In genomic region chr16:85878407-85878806, GRCh38 we compare ENCODE assay signal across 28 cellular contexts.
"Had no signal": no experiment of that assay in that cellular context is flagged by ENCODE, and none has a peak within 500 bp of the region (broad histone marks: within the 10 kb centered on the region; RNA-seq: fewer than 3 reads in every experiment).

No MANE protein-coding gene starts in this region.

- H3K4me2 ChIP-seq: neural progenitor cell, smooth muscle cell had no signal

- H3K4me3 Mint-ChIP-seq: natural killer cell; nephron; neural progenitor cell; stimulated activated effector memory CD8-positive, alpha-beta T cell treated with anti-CD3 and anti-CD28 coated beads, Interleukin-12 subunit alpha, Interleukin-12 subunit beta, amount 100 ng/mL, for 72 hours; stimulated activated naive B cell treated with anti-CD40 and anti-IgM and Interleukin-4, amounts not matched to agents 10 μg/mL and 1 μg/mL and 100 μg/mL, for 72 hours; stimulated activated naive CD8-positive, alpha-beta T cell treated with anti-CD3 and anti-CD28 coated beads, Interleukin-15, Interleukin-2, amounts not matched to agents 100 ng/mL and 50 ng/mL, for 24 hours had no signal

- H2AFZ ChIP-seq: neural progenitor cell, parathyroid adenoma had no signal

- H3K9me3 Mint-ChIP-seq: natural killer cell; stimulated activated effector memory CD8-positive, alpha-beta T cell treated with anti-CD3 and anti-CD28 coated beads, Interleukin-12 subunit alpha, Interleukin-12 subunit beta, amount 100 ng/mL, for 72 hours; stimulated activated naive CD8-positive, alpha-beta T cell treated with anti-CD3 and anti-CD28 coated beads, Interleukin-15, Interleukin-2, amounts not matched to agents 100 ng/mL and 50 ng/mL, for 24 hours had no signal

- H3K4me1 ChIP-seq: neural progenitor cell, parathyroid adenoma, psoas muscle, stomach, thyroid gland, tibial nerve, upper lobe of left lung, vagina had no signal

- H3K79me2 ChIP-seq: parathyroid adenoma had no signal

- H3K27ac ChIP-seq: neural progenitor cell, ovary, parathyroid adenoma, psoas muscle, skin epidermis, spleen, stomach, thoracic aorta, thyroid gland, tibial nerve, upper lobe of left lung, vagina had no signal

- H3K36me3 Mint-ChIP-seq: natural killer cell; neural progenitor cell; stimulated activated effector memory CD8-positive, alpha-beta T cell treated with anti-CD3 and anti-CD28 coated beads, Interleukin-12 subunit alpha, Interleukin-12 subunit beta, amount 100 ng/mL, for 72 hours had no signal

- H3K4me1 Mint-ChIP-seq: nephron, neural progenitor cell had no signal

- H3K9ac ChIP-seq: neural progenitor cell, parathyroid adenoma had no signal

- H3K36me3 ChIP-seq: neural progenitor cell, ovary, spleen, stomach, thoracic aorta, thyroid gland, tibial nerve, upper lobe of left lung, vagina had no signal

- DNase-seq: natural killer cell; occipital lobe; ovary; posterior cingulate gyrus; psoas muscle; right cardiac atrium; spleen; stimulated activated CD4-positive, alpha-beta T cell treated with anti-CD3 and anti-CD28 coated beads, Interleukin-12 subunit alpha, Interleukin-12 subunit beta, amount 100 ng/mL, for 4 hours; stimulated activated CD4-positive, alpha-beta T cell treated with anti-CD3 and anti-CD28 coated beads, Interleukin-1b, Interleukin-23, amount 100 ng/mL, for 48 hours; stimulated activated CD4-positive, alpha-beta T cell treated with anti-CD3 and anti-CD28 coated beads, Interleukin-4, amount 100 ng/mL, for 1 hour; stimulated activated CD4-positive, alpha-beta T cell treated with anti-CD3 and anti-CD28 coated beads, Interleukin-4, amount 100 ng/mL, for 4 hours; stimulated activated naive B cell treated with anti-CD40 and anti-IgM and Interleukin-4, amounts not matched to agents 10 μg/mL and 1 μg/mL and 100 μg/mL, for 72 hours; stimulated activated naive CD4-positive, alpha-beta T cell treated with Interleukin-2 at 50 U/mL for 16 hours; stomach; upper lobe of left lung had no signal

- H3K27me3 ChIP-seq: ovary, spleen, thyroid gland, tibial nerve, upper lobe of left lung, vagina had no signal

- H3K27me3 Mint-ChIP-seq: stimulated activated naive B cell treated with anti-CD40 and anti-IgM and Interleukin-4, amounts not matched to agents 10 μg/mL and 1 μg/mL and 100 μg/mL, for 72 hours had no signal

- H3K27ac Mint-ChIP-seq: natural killer cell; nephron; progenitor cell of endocrine pancreas; stimulated activated effector memory CD8-positive, alpha-beta T cell treated with anti-CD3 and anti-CD28 coated beads, Interleukin-12 subunit alpha, Interleukin-12 subunit beta, amount 100 ng/mL, for 72 hours; stimulated activated naive CD8-positive, alpha-beta T cell treated with anti-CD3 and anti-CD28 coated beads, Interleukin-15, Interleukin-2, amounts not matched to agents 100 ng/mL and 50 ng/mL, for 24 hours had no signal

- H3K9me3 ChIP-seq: ovary, psoas muscle, stomach, thoracic aorta, thyroid gland, tibial nerve, upper lobe of left lung, vagina had no signal

- ATAC-seq: natural killer cell; psoas muscle; right cardiac atrium; sciatic nerve; stimulated activated effector memory CD8-positive, alpha-beta T cell treated with anti-CD3 and anti-CD28 coated beads, Interleukin-12 subunit alpha, Interleukin-12 subunit beta, amount 100 ng/mL, for 72 hours; stimulated activated naive B cell treated with anti-CD40 and anti-IgM and Interleukin-4, amounts not matched to agents 10 μg/mL and 1 μg/mL and 100 μg/mL, for 72 hours had no signal

- H3K4me3 ChIP-seq: neural progenitor cell, ovary, psoas muscle, skin epidermis, smooth muscle cell, spleen, stomach, thoracic aorta, thyroid gland, tibial nerve, upper lobe of left lung, vagina had no signal
